20 cellular contexts compared by ENCODE assay signal in genomic region chr6:26380256-26380655, GRCh38.
"Had no signal": no experiment of that assay in that cellular context is flagged by ENCODE, and none has a peak within 500 bp of the region (broad histone marks: within the 10 kb centered on the region; RNA-seq: fewer than 3 reads in every experiment).

No MANE protein-coding gene starts in this region.

- H3K27ac Mint-ChIP-seq: activated naive CD4-positive, alpha-beta T cell treated with anti-CD3 and anti-CD28 coated beads for 36 hours; stimulated activated naive CD8-positive, alpha-beta T cell treated with anti-CD3 and anti-CD28 coated beads, Interleukin-15, Interleukin-2, amounts not matched to agents 100 ng/mL and 50 ng/mL, for 24 hours; WTC11 had no signal

- H3K36me3 ChIP-seq: gastrocnemius medialis, thyroid gland had no signal

- H3K27me3 Mint-ChIP-seq: dendritic cell treated with granulocyte-macrophage colony-stimulating factor and Interleukin-4, amounts not matched to agents 40 ng/mL and 50 ng/mL, for 4 days; memory B cell; stimulated activated naive CD8-positive, alpha-beta T cell treated with anti-CD3 and anti-CD28 coated beads, Interleukin-15, Interleukin-2, amounts not matched to agents 100 ng/mL and 50 ng/mL, for 24 hours had no signal

- DNase-seq: activated CD4-positive, alpha-beta T cell treated with anti-CD3 and anti-CD28 coated beads, Interleukin-2, amount 50 U/mL, for 4 hours; activated naive CD4-positive, alpha-beta T cell treated with anti-CD3 and anti-CD28 coated beads for 36 hours; activated T-cell treated with anti-CD3 and anti-CD28 coated beads, Interleukin-2, amount 50 U/mL, for 48 hours; effector CD4-positive, alpha-beta T cell; gastrocnemius medialis; hypothalamus; islet precursor cell; left cardiac atrium; retina; sigmoid colon; stimulated activated CD4-positive, alpha-beta T cell treated with anti-CD3 and anti-CD28 coated beads, Interleukin-4, amount 100 ng/mL, for 4 hours; substantia nigra; T-helper 9 cell; thyroid gland had no signal

- H3K4me3 ChIP-seq: gastrocnemius medialis, sigmoid colon, thyroid gland had no signal

- ATAC-seq: gastrocnemius medialis, left cardiac atrium, WTC11 had no signal

- H3K9me3 Mint-ChIP-seq: activated naive CD4-positive, alpha-beta T cell treated with anti-CD3 and anti-CD28 coated beads for 36 hours; dendritic cell treated with granulocyte-macrophage colony-stimulating factor and Interleukin-4, amounts not matched to agents 40 ng/mL and 50 ng/mL, for 4 days; memory B cell; neural crest cell; stimulated activated naive CD8-positive, alpha-beta T cell treated with anti-CD3 and anti-CD28 coated beads, Interleukin-15, Interleukin-2, amounts not matched to agents 100 ng/mL and 50 ng/mL, for 24 hours; WTC11 had no signal

- H3K27ac ChIP-seq: gastrocnemius medialis, sigmoid colon, thyroid gland had no signal

- H3K4me1 ChIP-seq: gastrocnemius medialis, thyroid gland had no signal

- H3K27me3 ChIP-seq: gastrocnemius medialis, sigmoid colon, thyroid gland had no signal

- H3K4me3 Mint-ChIP-seq: activated naive CD4-positive, alpha-beta T cell treated with anti-CD3 and anti-CD28 coated beads for 36 hours; dendritic cell treated with granulocyte-macrophage colony-stimulating factor and Interleukin-4, amounts not matched to agents 40 ng/mL and 50 ng/mL, for 4 days; memory B cell; neural crest cell; stimulated activated naive CD8-positive, alpha-beta T cell treated with anti-CD3 and anti-CD28 coated beads, Interleukin-15, Interleukin-2, amounts not matched to agents 100 ng/mL and 50 ng/mL, for 24 hours; WTC11 had no signal

- FAIRE-seq: endometrium had no signal

- H3K9me3 ChIP-seq: gastrocnemius medialis, sigmoid colon, thyroid gland had no signal
